8 cellular contexts compared by ENCODE assay signal in genomic region chr11:85627332-85627997, GRCh38. TPM values are rescaled to one million over a fixed set of nuclear protein-coding genes. Genes with fewer than 3 reads are reported as not detected.
DNase-seq lines count a peak whose midpoint lies in the region; ATAC-seq and TF ChIP-seq lines count a peak whose summit lies in the region.

Gene DLG2 (minus strand): TSS chr11:85627344.

- peak within 1 kb of the TSS; percentile 84 for H3K4me2 ChIP-seq in mesendoderm (ENCODE audit: low read length)

- H3K27ac ChIP-seq in mesendoderm (ENCODE audit: low read depth, low read length) (peak within 1 kb of the TSS; percentile 65), transverse colon (peak within 1 kb of the TSS; percentile 91 to 96 (median 94))

- H3K36me3 Mint-ChIP-seq in endothelial cell (ENCODE audit: low read depth, unreplicated experiment), result no peaks in the 10 kb centered on the region

- H3K36me3 ChIP-seq in mesendoderm (ENCODE audit: control insufficient read depth, insufficient read depth, low read length), result peaks cover 2% of the 10 kb centered on the region
- H3K36me3 ChIP-seq in transverse colon, result peaks cover 0 to 10% (median 0%) of the 10 kb centered on the region in 4 donors

- H3K27me3 Mint-ChIP-seq in endothelial cell (ENCODE audit: unreplicated experiment), result peaks cover 1% of the 10 kb centered on the region

- H3K9me3 ChIP-seq in transverse colon, result no peaks in the 10 kb centered on the region

- H3K79me1 ChIP-seq in mesendoderm (ENCODE audit: low read length), result peaks cover 5% of the 10 kb centered on the region

- no peak within 1 kb of the TSS for H4K5ac ChIP-seq in mesendoderm (ENCODE audit: low read length)

- H2BK5ac ChIP-seq in mesendoderm (ENCODE audit: low read length), result no peak within 1 kb of the TSS

- H3K9ac ChIP-seq in mesendoderm (ENCODE audit: low read length), result peak within 1 kb of the TSS; percentile 91

- peaks cover 26% of the 10 kb centered on the region for H3K79me2 ChIP-seq in mesendoderm (ENCODE audit: control insufficient read depth, insufficient read depth, low read length)

- ATAC-seq in HG03460 (IDR thresholded peaks at IDR 0.05; ENCODE audit: unreplicated experiment), result peak; percentile 2

- no peak within 1 kb of the TSS for H2BK120ac ChIP-seq in mesendoderm (ENCODE audit: low read depth, low read length)

- H3K4ac ChIP-seq in mesendoderm (ENCODE audit: low read depth, low read length), result no peak within 1 kb of the TSS

- in situ Hi-C loops in transverse colon (cut with MboI; ENCODE audit: low pct_ligation_motif_present in 1 of 4, low pct_unique_long_range_greater_than_20kb in 1 of 4, low sequenced_read_pairs in 3 of 4), result no loop called here

- peak; percentile 5 for DNase-seq in NCI-H146 (lab: John Stamatoyannopoulos, UW)
- DNase-seq in NCI-H146 treated with DMSO at 0.1 percent for 48 hours (lab: John Stamatoyannopoulos, UW; ENCODE audit: unreplicated experiment), result no peak
- peak; percentile 60 for DNase-seq in UCSD-AML1 (lab: John Stamatoyannopoulos, UW; ENCODE audit: unreplicated experiment)
- DNase-seq in endothelial cell (ENCODE audit: low spot score), result peak; percentile 6
- peak; percentile 53 for DNase-seq in mesendoderm
- DNase-seq in transverse colon, result no peak
- DNase-seq in T1000 (lab: John Stamatoyannopoulos, UW), result no peak

- no peak within 1 kb of the TSS for H2AK5ac ChIP-seq in mesendoderm (ENCODE audit: low read length)

- peak within 1 kb of the TSS; percentile 98 for H3K4me3 Mint-ChIP-seq in endothelial cell (ENCODE audit: unreplicated experiment)

- WGBS in mesendoderm (ENCODE audit: extremely low coverage, insufficient coverage, low lambda C conversion rate), result no CpG with 5 or more reads among the region's 23 CpGs
- WGBS in transverse colon (ENCODE audit: low coverage in 1 of 2), 2 donors, result 1% methylated on average over 14 to 23 of the region's 23 CpGs

- no peaks in the 10 kb centered on the region for H3K9me3 Mint-ChIP-seq in endothelial cell (ENCODE audit: unreplicated experiment)

- H3K27me3 ChIP-seq in mesendoderm (ENCODE audit: insufficient read depth, low read length, poor library complexity) (no peaks in the 10 kb centered on the region), transverse colon (no peaks in the 10 kb centered on the region)

- no peak for TF ChIP-seq CTCF in endothelial cell (IDR thresholded peaks at IDR 0.05; ENCODE audit: unreplicated experiment)
- TF ChIP-seq CTCF in transverse colon (IDR thresholded peaks at IDR 0.05), result no peak

- intact Hi-C loops in transverse colon (cut with DNase I; ENCODE audit: low total_unique reads), result loop anchor here (5.0 kb wide), 1 partner anchor 35 kb away; no protein-coding TSS in a partner anchor

- H3K27ac Mint-ChIP-seq in endothelial cell (ENCODE audit: unreplicated experiment), result peak within 1 kb of the TSS; percentile 91

- H3K4me3 ChIP-seq in mesendoderm (ENCODE audit: low read length), result peak within 1 kb of the TSS; percentile 80
- H3K4me3 ChIP-seq in transverse colon, result peak within 1 kb of the TSS; percentile 51 to 87 (median 55)

- H3K4me1 ChIP-seq in mesendoderm (ENCODE audit: control insufficient read depth, low read depth, low read length) (no peaks in the 10 kb centered on the region), transverse colon (peaks cover 8 to 29% (median 10%) of the 10 kb centered on the region in 4 donors)

- H3K23ac ChIP-seq in mesendoderm (ENCODE audit: low read length), result no peak within 1 kb of the TSS

- peaks cover 18% of the 10 kb centered on the region for H3K4me1 Mint-ChIP-seq in endothelial cell (ENCODE audit: unreplicated experiment)

- no peak within 1 kb of the TSS for H2BK15ac ChIP-seq in mesendoderm (replicated peaks; ENCODE audit: low read depth)

- no peak for TF ChIP-seq POLR2A in transverse colon (IDR thresholded peaks at IDR 0.05)

- H4K8ac ChIP-seq in mesendoderm (ENCODE audit: low read depth, low read length), result no peak within 1 kb of the TSS

- H3K18ac ChIP-seq in mesendoderm (ENCODE audit: low read length), result peak within 1 kb of the TSS; percentile 42

- peak within 1 kb of the TSS; percentile 84 for H3K56ac ChIP-seq in mesendoderm (ENCODE audit: low read length)

- TF ChIP-seq EP300 in transverse colon (IDR thresholded peaks at IDR 0.05; ENCODE audit: low read depth), result no peak

RNA-seq across cellular contexts. Expression of gene DLG2, which starts in this region (rescaled TPM):
- 5.1 TPM for total RNA-seq in endothelial cell (ENCODE audit: unreplicated experiment)
- polyA plus RNA-seq in mesendoderm (2013, experiment 1 of 2), result 9.5 TPM
- 9.8 TPM for polyA plus RNA-seq in mesendoderm (2013, experiment 2 of 2)
- total RNA-seq in transverse colon, result 10 to 100 TPM in 1 of 4 donors, 1 to 10 TPM in 3; 1.9 to 28.3 (median 3.7) TPM

Comparison
In these comparisons a context has a peak if more than half of its experiments do, and no peak if none do; other contexts are left out.
1. DNase-seq: peak in NCI-H146 (single experiment), UCSD-AML1 (single experiment), endothelial cell (single experiment) and mesendoderm (single experiment); none in NCI-H146 treated with DMSO at 0.1 percent for 48 hours (single experiment), transverse colon (single experiment) and T1000 (single experiment).